ENCODE assay signal across 21 cellular contexts in genomic region chr17:81045590-81046095, GRCh38. TPM values are rescaled to one million over a fixed set of nuclear protein-coding genes. Genes with fewer than 3 reads are reported as not detected.
DNase-seq lines count a peak whose midpoint lies in the region; ATAC-seq, FAIRE-seq and TF ChIP-seq lines count a peak whose summit lies in the region.
"Had no signal": no experiment of that assay in that cellular context is flagged by ENCODE, and none has a peak within 500 bp of the region (broad histone marks: within the 10 kb centered on the region; RNA-seq: fewer than 3 reads in every experiment).

No MANE protein-coding gene starts in this region.

- peaks cover 73% of the 10 kb centered on the region for H3K36me3 Mint-ChIP-seq in Calu3 (ENCODE audit: insufficient read depth, unreplicated experiment)
- H3K36me3 Mint-ChIP-seq in astrocyte (ENCODE audit: low read depth, unreplicated experiment), result peaks cover 3% of the 10 kb centered on the region
- H3K36me3 Mint-ChIP-seq: immature natural killer cell; stimulated activated effector memory CD8-positive, alpha-beta T cell treated with anti-CD3 and anti-CD28 coated beads, Interleukin-12 subunit alpha, Interleukin-12 subunit beta, amount 100 ng/mL, for 72 hours had no signal

- H3K79me2 ChIP-seq in astrocyte (ENCODE audit: insufficient read depth, low read length), result peaks cover 99% of the 10 kb centered on the region

- H2AFZ ChIP-seq in astrocyte (ENCODE audit: low read depth, low read length), result no peak overlapping the region
- H2AFZ ChIP-seq: GM23338 had no signal

- H3K9ac ChIP-seq in astrocyte (ENCODE audit: low read length), result no peak overlapping the region
- peak overlapping the region in 1 of 2 donors; percentile 44 for H3K9ac ChIP-seq in kidney (ENCODE audit: low read length in 2 of 2)

- H3K9me3 ChIP-seq in astrocyte (ENCODE audit: insufficient read depth, low read depth, low read length) (no peaks in the 10 kb centered on the region), kidney (ENCODE audit: control insufficient read depth in 1 of 2, low read length in 2 of 2) (no peaks in the 10 kb centered on the region), gastrocnemius medialis (no peaks in the 10 kb centered on the region)
- H3K9me3 ChIP-seq: neutrophil had no signal

- TF ChIP-seq POLR2A in gastrocnemius medialis (IDR thresholded peaks at IDR 0.05), result no peak

- no peak for DNase-seq in Calu3
- no peak for DNase-seq in astrocyte (ENCODE audit: low read depth)
- DNase-seq in kidney, result peak; percentile 69
- DNase-seq in gastrocnemius medialis, result no peak
- no peak for DNase-seq in kidney tubule cell (ENCODE audit: low spot score)
- no peak for DNase-seq in retina
- no peak for DNase-seq in NCI-H146 (lab: John Stamatoyannopoulos, UW)
- DNase-seq: cerebellar nuclear complex, immature natural killer cell, NCI-H1048, NCI-H748 treated with DMSO at 0.1 percent for 48 hours, SW 1271 had no signal

- FAIRE-seq in astrocyte (lab: Jason Lieb, UNC), result no peak
- FAIRE-seq in kidney (lab: Jason Lieb, UNC), result no peak
- FAIRE-seq: G401.6, GM12878, K562, RCC 7860, small intestine had no signal

- TF ChIP-seq CTCF in Calu3 (IDR thresholded peaks at IDR 0.05; ENCODE audit: unreplicated experiment) (no peak), astrocyte (IDR thresholded peaks at IDR 0.05; ENCODE audit: insufficient read depth, low read depth, low read length) (no peak), kidney (IDR thresholded peaks at IDR 0.05; ENCODE audit: borderline replicate concordance, extremely low read depth, insufficient read depth) (no peak), gastrocnemius medialis (IDR thresholded peaks at IDR 0.05 in 4 of 5, conservative IDR thresholded peaks at IDR 0.05 in 1 of 5) (no peak)

- H3K4me3 ChIP-seq in astrocyte (ENCODE audit: insufficient read depth, low read depth, low read length), result no peak overlapping the region
- H3K4me3 ChIP-seq in kidney (ENCODE audit: low read length in 2 of 2), result no peak overlapping the region
- H3K4me3 ChIP-seq in gastrocnemius medialis, result no peak overlapping the region
- H3K4me3 ChIP-seq: GM12878, GM23338, K562 had no signal

- intact Hi-C loops in Calu3 (cut with micrococcal nuclease; ENCODE audit: unreplicated experiment), result loop anchor here (10.0 kb wide), 1 partner anchor 469 kb away; the partner anchor contains the start of gene ACTG1
- intact Hi-C loops in kidney (cut with DNase I), result no loop called here
- intact Hi-C loops in gastrocnemius medialis (cut with DNase I; ENCODE audit: low total_unique reads), result no loop called here

- BruUV-seq in Calu3 (replicated peaks; lab: Mats Ljungman, UMichigan), result no TSS peak

- CTCF ChIA-PET in Calu3 (lab: Charles Lee), result interaction anchor here (1.8 to 2.0 kb wide), 2 partner anchors 19 to 52 kb away, joined by 4 to 9 read pairs; no protein-coding TSS in a partner anchor

- in situ Hi-C loops in gastrocnemius medialis (cut with MboI; ENCODE audit: low sequenced_read_pairs in 4 of 4), result no loop called here

- H3K27me3 Mint-ChIP-seq in Calu3 (ENCODE audit: unreplicated experiment) (no peaks in the 10 kb centered on the region), astrocyte (ENCODE audit: low read depth, unreplicated experiment) (no peaks in the 10 kb centered on the region)

- H3K27me3 ChIP-seq in astrocyte (ENCODE audit: insufficient read depth, low read length), result no peaks in the 10 kb centered on the region
- H3K27me3 ChIP-seq in gastrocnemius medialis, result no peaks in the 10 kb centered on the region

- H3K9me3 Mint-ChIP-seq in Calu3 (ENCODE audit: low read depth, unreplicated experiment), result no peaks in the 10 kb centered on the region
- H3K9me3 Mint-ChIP-seq in astrocyte (ENCODE audit: unreplicated experiment), result no peaks in the 10 kb centered on the region
- H3K9me3 Mint-ChIP-seq: GM23338; immature natural killer cell; stimulated activated effector memory CD8-positive, alpha-beta T cell treated with anti-CD3 and anti-CD28 coated beads, Interleukin-12 subunit alpha, Interleukin-12 subunit beta, amount 100 ng/mL, for 72 hours had no signal

- ATAC-seq in gastrocnemius medialis (no peak), GM21576 (IDR thresholded peaks at IDR 0.05; ENCODE audit: unreplicated experiment) (no peak)
- ATAC-seq: GM12878; GM23338; K562; stimulated activated effector memory CD8-positive, alpha-beta T cell treated with anti-CD3 and anti-CD28 coated beads, Interleukin-12 subunit alpha, Interleukin-12 subunit beta, amount 100 ng/mL, for 72 hours had no signal

- H3K27ac ChIP-seq in astrocyte (ENCODE audit: low read depth, low read length) (no peak overlapping the region), kidney (ENCODE audit: low read depth in 2 of 2, low read length in 2 of 2) (peak overlapping the region; percentile 83 to 87), gastrocnemius medialis (peak overlapping the region; percentile 61 to 78 (median 72))
- H3K27ac ChIP-seq: neutrophil had no signal

- peak overlapping the region; percentile 95 for H3K27ac Mint-ChIP-seq in Calu3 (ENCODE audit: unreplicated experiment)
- no peak overlapping the region for H3K27ac Mint-ChIP-seq in astrocyte (ENCODE audit: unreplicated experiment)
- H3K27ac Mint-ChIP-seq: immature natural killer cell; stimulated activated effector memory CD8-positive, alpha-beta T cell treated with anti-CD3 and anti-CD28 coated beads, Interleukin-12 subunit alpha, Interleukin-12 subunit beta, amount 100 ng/mL, for 72 hours had no signal

- peaks cover 65% of the 10 kb centered on the region for H3K4me1 Mint-ChIP-seq in Calu3 (ENCODE audit: low read depth, unreplicated experiment)
- H3K4me1 Mint-ChIP-seq in astrocyte (ENCODE audit: low read depth, unreplicated experiment), result peaks cover 34% of the 10 kb centered on the region

- peaks cover 85% of the 10 kb centered on the region for H4K20me1 ChIP-seq in astrocyte (ENCODE audit: insufficient read depth, low read length)

- H3K4me3 Mint-ChIP-seq in Calu3 (ENCODE audit: low read depth, unreplicated experiment), result peak overlapping the region; percentile 64
- H3K4me3 Mint-ChIP-seq in astrocyte (ENCODE audit: unreplicated experiment), result no peak overlapping the region
- H3K4me3 Mint-ChIP-seq: GM23338; immature natural killer cell; stimulated activated effector memory CD8-positive, alpha-beta T cell treated with anti-CD3 and anti-CD28 coated beads, Interleukin-12 subunit alpha, Interleukin-12 subunit beta, amount 100 ng/mL, for 72 hours had no signal

- H3K4me1 ChIP-seq in astrocyte (ENCODE audit: insufficient read depth, low read length) (peaks cover 60% of the 10 kb centered on the region), kidney (ENCODE audit: control insufficient read depth in 1 of 2, insufficient read depth in 1 of 2, low read depth in 1 of 2, low read length in 2 of 2) (peaks cover 63 to 71% of the 10 kb centered on the region in 2 donors), gastrocnemius medialis (peaks cover 20 to 34% of the 10 kb centered on the region in 2 donors)

- H3K4me2 ChIP-seq in astrocyte (ENCODE audit: low read length), result peak overlapping the region; percentile 62
- H3K4me2 ChIP-seq: GM23338 had no signal

- H3K36me3 ChIP-seq in astrocyte (ENCODE audit: insufficient read depth, low read length), result no peaks in the 10 kb centered on the region
- peaks cover 0 to 6% of the 10 kb centered on the region in 2 donors for H3K36me3 ChIP-seq in kidney (ENCODE audit: control insufficient read depth in 1 of 2, insufficient read depth in 2 of 2, low read length in 2 of 2)
- no peaks in the 10 kb centered on the region for H3K36me3 ChIP-seq in gastrocnemius medialis
- H3K36me3 ChIP-seq: neutrophil had no signal

RNA-seq across cellular contexts. Expression of gene BAIAP2, which starts 10.7 kb away (rescaled TPM):
- total RNA-seq in Calu3 (2022) (58.0 and 58.8 TPM in 2 replicates), astrocyte (43.3 and 51.4 TPM in 2 replicates), kidney (45.8 TPM), gastrocnemius medialis (10 to 100 TPM in 3 of 4 donors, 1 to 10 TPM in 1; 7.3 to 36.1 (median 15.4) TPM)
- 44.5 TPM for polyA plus RNA-seq in kidney (ENCODE audit: insufficient read depth, low read depth, low replicate concordance)

RNA-seq across cellular contexts. Expression of gene CHMP6, which starts 54.0 kb away (rescaled TPM):
- total RNA-seq in Calu3 (2022), result 25.5 and 27.9 TPM in 2 replicates
- total RNA-seq in astrocyte, result 16.8 and 19.0 TPM in 2 replicates
- total RNA-seq in kidney, result 28.0 TPM
- 34.1 TPM for polyA plus RNA-seq in kidney (ENCODE audit: insufficient read depth, low read depth, low replicate concordance)
- total RNA-seq in gastrocnemius medialis, result 10 to 100 TPM; 29.8 to 33.3 (median 33.0) TPM
